11 cellular contexts compared by ENCODE assay signal in the genomic region with DNA sequence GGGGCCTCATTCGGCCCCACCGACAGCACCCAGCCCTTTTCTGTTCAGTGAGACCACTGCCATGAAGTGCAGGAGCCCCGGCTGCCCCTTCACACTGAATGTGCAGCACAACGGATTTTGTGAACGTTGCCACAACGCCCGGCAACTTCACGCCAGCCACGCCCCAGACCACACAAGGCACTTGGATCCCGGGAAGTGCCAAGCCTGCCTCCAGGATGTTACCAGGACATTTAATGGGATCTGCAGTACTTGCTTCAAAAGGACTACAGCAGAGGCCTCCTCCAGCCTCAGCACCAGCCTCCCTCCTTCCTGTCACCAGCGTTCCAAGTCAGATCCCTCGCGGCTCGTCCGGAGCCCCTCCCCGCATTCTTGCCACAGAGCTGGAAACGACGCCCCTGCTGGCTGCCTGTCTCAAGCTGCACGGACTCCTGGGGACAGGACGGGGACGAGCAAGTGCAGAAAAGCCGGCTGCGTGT. TPM values are rescaled to one million over a fixed set of nuclear protein-coding genes. Genes with fewer than 3 reads are reported as not detected.
A peak's percentile ranks its signal among the peaks of the same experiment; 100 is the strongest.
DNase-seq lines count a peak whose midpoint lies in the region; ATAC-seq, FAIRE-seq and TF ChIP-seq lines count a peak whose summit lies in the region.
"Had no signal": no experiment of that assay in that cellular context is flagged by ENCODE, and none has a peak within 500 bp of the region (broad histone marks: within the 10 kb centered on the region; RNA-seq: fewer than 3 reads in every experiment).

No MANE protein-coding gene starts in this region.

- H3K4me3 ChIP-seq in CD4-positive, CD25-positive, alpha-beta regulatory T cell (ENCODE audit: low read depth, low read length): peak overlapping the region; percentile 58
- H3K4me3 ChIP-seq in OCI-LY3 (ENCODE audit: low read length) (no peak overlapping the region), neutrophil (ENCODE audit: low read depth in 1 of 2, low read length in 1 of 2) (no peak overlapping the region), MG63 (no peak overlapping the region)

- no peaks in the 10 kb centered on the region for H3K9me3 ChIP-seq in CD4-positive, CD25-positive, alpha-beta regulatory T cell (ENCODE audit: control insufficient read depth in 2 of 2, low read length in 2 of 2)
- H3K9me3 ChIP-seq in OCI-LY3 (ENCODE audit: insufficient read depth, low read length): no peaks in the 10 kb centered on the region
- H3K9me3 ChIP-seq in neutrophil: no peaks in the 10 kb centered on the region
- no peaks in the 10 kb centered on the region for H3K9me3 ChIP-seq in MG63

- H3K27ac Mint-ChIP-seq in CD4-positive, CD25-positive, alpha-beta regulatory T cell: peak overlapping the region; percentile 89 to 93 (median 92)

- peak overlapping the region; percentile 97 for H3K27ac ChIP-seq in CD4-positive, CD25-positive, alpha-beta regulatory T cell (ENCODE audit: insufficient read depth, low read length, poor library complexity, severe bottlenecking)
- H3K27ac ChIP-seq in OCI-LY3 (ENCODE audit: low read length) (peak overlapping the region; percentile 52; the same call in 1 of the 2 replicates), epithelial cell of prostate (peak overlapping the region; percentile 36), neutrophil (peak overlapping the region; percentile 74)
- H3K27ac ChIP-seq: RWPE1 had no signal

- peaks cover 0 to 6% (median 0%) of the 10 kb centered on the region in 7 donors for H3K9me3 Mint-ChIP-seq in CD4-positive, CD25-positive, alpha-beta regulatory T cell

- FAIRE-seq in HTR-8/SVneo (lab: Jason Lieb, UNC): no peak

- no peaks in the 10 kb centered on the region for H3K27me3 ChIP-seq in CD4-positive, CD25-positive, alpha-beta regulatory T cell (ENCODE audit: control insufficient read depth, insufficient read depth, low read length)
- no peaks in the 10 kb centered on the region for H3K27me3 ChIP-seq in OCI-LY3 (ENCODE audit: low read depth, low read length)
- H3K27me3 ChIP-seq in neutrophil: no peaks in the 10 kb centered on the region
- H3K27me3 ChIP-seq in MG63: no peaks in the 10 kb centered on the region

- no peak for ATAC-seq in CD4-positive, CD25-positive, alpha-beta regulatory T cell (ENCODE audit: low read depth in 2 of 2)

- H3K9ac ChIP-seq in OCI-LY3 (ENCODE audit: low read length): no peak overlapping the region

- H3K36me3 ChIP-seq in CD4-positive, CD25-positive, alpha-beta regulatory T cell (ENCODE audit: control insufficient read depth, insufficient read depth, low read length): peaks cover 91% of the 10 kb centered on the region
- H3K36me3 ChIP-seq in OCI-LY3 (replicated peaks; ENCODE audit: low read depth, low read length) (peaks cover 92% of the 10 kb centered on the region), neutrophil (peaks cover 82% of the 10 kb centered on the region), MG63 (peaks cover 46% of the 10 kb centered on the region)

- TF ChIP-seq CTCF in OCI-LY3 (IDR thresholded peaks at IDR 0.05; ENCODE audit: low read depth, low read length) (no peak), neutrophil (IDR thresholded peaks at IDR 0.05) (no peak)

- H3K79me2 ChIP-seq in OCI-LY3 (ENCODE audit: low read length): peaks cover 80% of the 10 kb centered on the region

- DNase-seq in CD4-positive, CD25-positive, alpha-beta regulatory T cell: peak in 2 of 3 donors; percentile 30 to 48
- DNase-seq in epithelial cell of prostate (ENCODE audit: low read depth, low spot score): no peak
- DNase-seq in MG63: no peak
- no peak for DNase-seq in NCI-H774 (lab: John Stamatoyannopoulos, UW)
- DNase-seq in stimulated activated CD4-positive, alpha-beta T cell treated with anti-CD3 and anti-CD28 coated beads, Interleukin-4, amount 100 ng/mL, for 1 hour: no peak
- DNase-seq in HTR-8/SVneo (ENCODE audit: insufficient read length, low spot score): no peak
- DNase-seq: GDM1, NCI-H1105 treated with DMSO at 0.1 percent for 48 hours had no signal

- H4K20me1 ChIP-seq in OCI-LY3 (ENCODE audit: insufficient read depth, low read length): peaks cover 95% of the 10 kb centered on the region

- H3K36me3 Mint-ChIP-seq in CD4-positive, CD25-positive, alpha-beta regulatory T cell: peaks cover 79% of the 10 kb centered on the region

- no peak overlapping the region for H2AFZ ChIP-seq in OCI-LY3 (ENCODE audit: low read depth, low read length)

- peak overlapping the region; percentile 56 to 79 (median 74) for H3K4me3 Mint-ChIP-seq in CD4-positive, CD25-positive, alpha-beta regulatory T cell

- H3K4me2 ChIP-seq in OCI-LY3 (ENCODE audit: low read length): no peak overlapping the region

- peaks cover 12% of the 10 kb centered on the region for H3K27me3 Mint-ChIP-seq in CD4-positive, CD25-positive, alpha-beta regulatory T cell

- peaks cover 36 to 96% (median 68%) of the 10 kb centered on the region in 4 donors for H3K4me1 Mint-ChIP-seq in CD4-positive, CD25-positive, alpha-beta regulatory T cell

- H3K4me1 ChIP-seq in CD4-positive, CD25-positive, alpha-beta regulatory T cell (ENCODE audit: control insufficient read depth, insufficient read depth, low read length, poor library complexity, severe bottlenecking): peaks cover 98% of the 10 kb centered on the region
- peaks cover 41% of the 10 kb centered on the region for H3K4me1 ChIP-seq in OCI-LY3 (ENCODE audit: low read length)
- peaks cover 59 to 62% of the 10 kb centered on the region in 2 experiments for H3K4me1 ChIP-seq in neutrophil (ENCODE audit: control insufficient read depth in 1 of 2, insufficient read depth in 1 of 2, low read depth in 1 of 2, low read length in 1 of 2)

RNA-seq across cellular contexts. Expression of gene TNFAIP3, which starts 11.8 kb away (rescaled TPM):
- total RNA-seq in CD4-positive, CD25-positive, alpha-beta regulatory T cell: 3,783 TPM
- polyA plus RNA-seq in CD4-positive, CD25-positive, alpha-beta regulatory T cell: 100 to 1,000 TPM in 2 of 4 donors, 10 to 100 TPM in 2; 70.5 to 103 (median 86.4) TPM
- total RNA-seq in MG63 (2014; rRNA removed; shearing (Covaris generic); ENCODE audit: low replicate concordance): 0.79 and 2.4 TPM in 2 replicates

Comparison
In these comparisons a context has a peak if more than half of its experiments do, and no peak if none do; other contexts are left out.
1. DNase-seq: peak in CD4-positive, CD25-positive, alpha-beta regulatory T cell (2 of 3); none in epithelial cell of prostate (single experiment), MG63 (single experiment), NCI-H774 (single experiment), stimulated activated CD4-positive, alpha-beta T cell treated with anti-CD3 and anti-CD28 coated beads, Interleukin-4, amount 100 ng/mL, for 1 hour (single experiment) and HTR-8/SVneo (single experiment).
2. H3K27ac ChIP-seq: peak in every context shown above with its lines; median percentile 97 in CD4-positive, CD25-positive, alpha-beta regulatory T cell; 74 in neutrophil; 52 in OCI-LY3; 36 in epithelial cell of prostate.
3. RNA of gene TNFAIP3, which starts 11.8 kb away (total RNA-seq): 3,783 TPM in CD4-positive, CD25-positive, alpha-beta regulatory T cell (single experiment); 0.79 to 2.4 TPM in MG63; every median in the first group is over 1,000 times any median in the second.